Comparison of ENCODE assay signal across 1 cellular context in genomic region chr14:23321572-23322547, GRCh38.
TF ChIP-seq lines count a peak whose summit lies in the region.

No MANE protein-coding gene starts in this region.

TF ChIP-seq in K562, 482 proteins besides CTCF, POLR2A, EP300 and RAD21 (continued from another document and continues in another):
- no peak for TF ChIP-seq MBD1 (CRISPR knock-in tag; IDR thresholded peaks at IDR 0.05)
- TF ChIP-seq HDGF (IDR thresholded peaks at IDR 0.05) = no peak
- TF ChIP-seq CREM (IDR thresholded peaks at IDR 0.05; ENCODE audit: low read depth) = no peak
- no peak for TF ChIP-seq TAL1 (IDR thresholded peaks at IDR 0.05)
- TF ChIP-seq SMARCE1 (IDR thresholded peaks at IDR 0.05) = no peak; the same call in 1 of the 2 replicates
- TF ChIP-seq E2F5 (CRISPR knock-in tag; IDR thresholded peaks at IDR 0.05) = no peak
- TF ChIP-seq, protein P1, sequence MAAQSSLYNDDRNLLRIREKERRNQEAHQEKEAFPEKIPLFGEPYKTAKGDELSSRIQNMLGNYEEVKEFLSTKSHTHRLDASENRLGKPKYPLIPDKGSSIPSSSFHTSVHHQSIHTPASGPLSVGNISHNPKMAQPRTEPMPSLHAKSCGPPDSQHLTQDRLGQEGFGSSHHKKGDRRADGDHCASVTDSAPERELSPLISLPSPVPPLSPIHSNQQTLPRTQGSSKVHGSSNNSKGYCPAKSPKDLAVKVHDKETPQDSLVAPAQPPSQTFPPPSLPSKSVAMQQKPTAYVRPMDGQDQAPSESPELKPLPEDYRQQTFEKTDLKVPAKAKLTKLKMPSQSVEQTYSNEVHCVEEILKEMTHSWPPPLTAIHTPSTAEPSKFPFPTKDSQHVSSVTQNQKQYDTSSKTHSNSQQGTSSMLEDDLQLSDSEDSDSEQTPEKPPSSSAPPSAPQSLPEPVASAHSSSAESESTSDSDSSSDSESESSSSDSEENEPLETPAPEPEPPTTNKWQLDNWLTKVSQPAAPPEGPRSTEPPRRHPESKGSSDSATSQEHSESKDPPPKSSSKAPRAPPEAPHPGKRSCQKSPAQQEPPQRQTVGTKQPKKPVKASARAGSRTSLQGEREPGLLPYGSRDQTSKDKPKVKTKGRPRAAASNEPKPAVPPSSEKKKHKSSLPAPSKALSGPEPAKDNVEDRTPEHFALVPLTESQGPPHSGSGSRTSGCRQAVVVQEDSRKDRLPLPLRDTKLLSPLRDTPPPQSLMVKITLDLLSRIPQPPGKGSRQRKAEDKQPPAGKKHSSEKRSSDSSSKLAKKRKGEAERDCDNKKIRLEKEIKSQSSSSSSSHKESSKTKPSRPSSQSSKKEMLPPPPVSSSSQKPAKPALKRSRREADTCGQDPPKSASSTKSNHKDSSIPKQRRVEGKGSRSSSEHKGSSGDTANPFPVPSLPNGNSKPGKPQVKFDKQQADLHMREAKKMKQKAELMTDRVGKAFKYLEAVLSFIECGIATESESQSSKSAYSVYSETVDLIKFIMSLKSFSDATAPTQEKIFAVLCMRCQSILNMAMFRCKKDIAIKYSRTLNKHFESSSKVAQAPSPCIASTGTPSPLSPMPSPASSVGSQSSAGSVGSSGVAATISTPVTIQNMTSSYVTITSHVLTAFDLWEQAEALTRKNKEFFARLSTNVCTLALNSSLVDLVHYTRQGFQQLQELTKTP (IDR thresholded peaks at IDR 0.05; ENCODE audit: low read depth in 1 of 2, partially characterized antibody in 2 of 2) = peak in 1 of 2 experiments; percentile 16
- TF ChIP-seq, protein P2, sequence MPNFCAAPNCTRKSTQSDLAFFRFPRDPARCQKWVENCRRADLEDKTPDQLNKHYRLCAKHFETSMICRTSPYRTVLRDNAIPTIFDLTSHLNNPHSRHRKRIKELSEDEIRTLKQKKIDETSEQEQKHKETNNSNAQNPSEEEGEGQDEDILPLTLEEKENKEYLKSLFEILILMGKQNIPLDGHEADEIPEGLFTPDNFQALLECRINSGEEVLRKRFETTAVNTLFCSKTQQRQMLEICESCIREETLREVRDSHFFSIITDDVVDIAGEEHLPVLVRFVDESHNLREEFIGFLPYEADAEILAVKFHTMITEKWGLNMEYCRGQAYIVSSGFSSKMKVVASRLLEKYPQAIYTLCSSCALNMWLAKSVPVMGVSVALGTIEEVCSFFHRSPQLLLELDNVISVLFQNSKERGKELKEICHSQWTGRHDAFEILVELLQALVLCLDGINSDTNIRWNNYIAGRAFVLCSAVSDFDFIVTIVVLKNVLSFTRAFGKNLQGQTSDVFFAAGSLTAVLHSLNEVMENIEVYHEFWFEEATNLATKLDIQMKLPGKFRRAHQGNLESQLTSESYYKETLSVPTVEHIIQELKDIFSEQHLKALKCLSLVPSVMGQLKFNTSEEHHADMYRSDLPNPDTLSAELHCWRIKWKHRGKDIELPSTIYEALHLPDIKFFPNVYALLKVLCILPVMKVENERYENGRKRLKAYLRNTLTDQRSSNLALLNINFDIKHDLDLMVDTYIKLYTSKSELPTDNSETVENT (CRISPR knock-in tag; IDR thresholded peaks at IDR 0.05) = no peak
- TF ChIP-seq SMAD4 (CRISPR knock-in tag; conservative IDR thresholded peaks at IDR 0.05) = no peak
- no peak for TF ChIP-seq CREBBP (IDR thresholded peaks at IDR 0.05; ENCODE audit: low read depth, low read length)
- TF ChIP-seq YY1 (IDR thresholded peaks at IDR 0.05; ENCODE audit: borderline replicate concordance in 1 of 3, control insufficient read depth in 1 of 3, extremely low read depth in 1 of 3, insufficient read depth in 3 of 3, insufficient read length in 1 of 3, insufficient replicate concordance in 2 of 3, low read depth in 1 of 3, low read length in 2 of 3) = peak in 2 of 3 experiments; percentile 13 to 59
- TF ChIP-seq ZNF561 (CRISPR knock-in tag; conservative IDR thresholded peaks at IDR 0.05) = no peak
- TF ChIP-seq CHD1 (IDR thresholded peaks at IDR 0.05; ENCODE audit: low read length) = no peak
- no peak for TF ChIP-seq CSDE1 (IDR thresholded peaks at IDR 0.05)
- TF ChIP-seq GTF2E2 (tag; IDR thresholded peaks at IDR 0.05) = peak; percentile 90; the same call in 1 of the 2 replicates
- TF ChIP-seq ZNF174 (CRISPR knock-in tag; IDR thresholded peaks at IDR 0.05) = no peak
- TF ChIP-seq HMBOX1 (IDR thresholded peaks at IDR 0.05) = no peak
- no peak for TF ChIP-seq ESRRA (IDR thresholded peaks at IDR 0.05; ENCODE audit: borderline replicate concordance, low read depth)
- TF ChIP-seq PHF8 (IDR thresholded peaks at IDR 0.05; ENCODE audit: borderline replicate concordance, low read length) = peak; percentile 56; the same call in 1 of the 2 replicates
- TF ChIP-seq, protein P3, sequence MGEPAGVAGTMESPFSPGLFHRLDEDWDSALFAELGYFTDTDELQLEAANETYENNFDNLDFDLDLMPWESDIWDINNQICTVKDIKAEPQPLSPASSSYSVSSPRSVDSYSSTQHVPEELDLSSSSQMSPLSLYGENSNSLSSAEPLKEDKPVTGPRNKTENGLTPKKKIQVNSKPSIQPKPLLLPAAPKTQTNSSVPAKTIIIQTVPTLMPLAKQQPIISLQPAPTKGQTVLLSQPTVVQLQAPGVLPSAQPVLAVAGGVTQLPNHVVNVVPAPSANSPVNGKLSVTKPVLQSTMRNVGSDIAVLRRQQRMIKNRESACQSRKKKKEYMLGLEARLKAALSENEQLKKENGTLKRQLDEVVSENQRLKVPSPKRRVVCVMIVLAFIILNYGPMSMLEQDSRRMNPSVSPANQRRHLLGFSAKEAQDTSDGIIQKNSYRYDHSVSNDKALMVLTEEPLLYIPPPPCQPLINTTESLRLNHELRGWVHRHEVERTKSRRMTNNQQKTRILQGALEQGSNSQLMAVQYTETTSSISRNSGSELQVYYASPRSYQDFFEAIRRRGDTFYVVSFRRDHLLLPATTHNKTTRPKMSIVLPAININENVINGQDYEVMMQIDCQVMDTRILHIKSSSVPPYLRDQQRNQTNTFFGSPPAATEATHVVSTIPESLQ (CRISPR knock-in tag; IDR thresholded peaks at IDR 0.05) = no peak
- no peak for TF ChIP-seq SIRT6 (IDR thresholded peaks at IDR 0.05; ENCODE audit: low read depth, low read length)
- no peak for TF ChIP-seq E2F4 (CRISPR knock-in tag; IDR thresholded peaks at IDR 0.05; ENCODE audit: low read depth)
- no peak for TF ChIP-seq RB1 (IDR thresholded peaks at IDR 0.05; ENCODE audit: low read depth)
- no peak for TF ChIP-seq ZKSCAN8 (CRISPR knock-in tag; IDR thresholded peaks at IDR 0.05)
- no peak for TF ChIP-seq ZNF699 (CRISPR knock-in tag; IDR thresholded peaks at IDR 0.05; ENCODE audit: insufficient replicate concordance)
- TF ChIP-seq LARP7 (IDR thresholded peaks at IDR 0.05) = no peak
- TF ChIP-seq, protein P4, sequence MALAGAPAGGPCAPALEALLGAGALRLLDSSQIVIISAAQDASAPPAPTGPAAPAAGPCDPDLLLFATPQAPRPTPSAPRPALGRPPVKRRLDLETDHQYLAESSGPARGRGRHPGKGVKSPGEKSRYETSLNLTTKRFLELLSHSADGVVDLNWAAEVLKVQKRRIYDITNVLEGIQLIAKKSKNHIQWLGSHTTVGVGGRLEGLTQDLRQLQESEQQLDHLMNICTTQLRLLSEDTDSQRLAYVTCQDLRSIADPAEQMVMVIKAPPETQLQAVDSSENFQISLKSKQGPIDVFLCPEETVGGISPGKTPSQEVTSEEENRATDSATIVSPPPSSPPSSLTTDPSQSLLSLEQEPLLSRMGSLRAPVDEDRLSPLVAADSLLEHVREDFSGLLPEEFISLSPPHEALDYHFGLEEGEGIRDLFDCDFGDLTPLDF (CRISPR knock-in tag; IDR thresholded peaks at IDR 0.05) = no peak
- TF ChIP-seq, protein P5, sequence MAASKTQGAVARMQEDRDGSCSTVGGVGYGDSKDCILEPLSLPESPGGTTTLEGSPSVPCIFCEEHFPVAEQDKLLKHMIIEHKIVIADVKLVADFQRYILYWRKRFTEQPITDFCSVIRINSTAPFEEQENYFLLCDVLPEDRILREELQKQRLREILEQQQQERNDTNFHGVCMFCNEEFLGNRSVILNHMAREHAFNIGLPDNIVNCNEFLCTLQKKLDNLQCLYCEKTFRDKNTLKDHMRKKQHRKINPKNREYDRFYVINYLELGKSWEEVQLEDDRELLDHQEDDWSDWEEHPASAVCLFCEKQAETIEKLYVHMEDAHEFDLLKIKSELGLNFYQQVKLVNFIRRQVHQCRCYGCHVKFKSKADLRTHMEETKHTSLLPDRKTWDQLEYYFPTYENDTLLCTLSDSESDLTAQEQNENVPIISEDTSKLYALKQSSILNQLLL (CRISPR knock-in tag; IDR thresholded peaks at IDR 0.05; ENCODE audit: borderline replicate concordance) = no peak
- TF ChIP-seq ZNF165 (CRISPR knock-in tag; IDR thresholded peaks at IDR 0.05; ENCODE audit: borderline replicate concordance) = no peak
- TF ChIP-seq PCBP2 (IDR thresholded peaks at IDR 0.05; ENCODE audit: low read depth, low read length, poor library complexity, severe bottlenecking) = no peak
- no peak for TF ChIP-seq MED1 (CRISPR knock-in tag; IDR thresholded peaks at IDR 0.05; ENCODE audit: borderline replicate concordance)
- TF ChIP-seq, protein P6, sequence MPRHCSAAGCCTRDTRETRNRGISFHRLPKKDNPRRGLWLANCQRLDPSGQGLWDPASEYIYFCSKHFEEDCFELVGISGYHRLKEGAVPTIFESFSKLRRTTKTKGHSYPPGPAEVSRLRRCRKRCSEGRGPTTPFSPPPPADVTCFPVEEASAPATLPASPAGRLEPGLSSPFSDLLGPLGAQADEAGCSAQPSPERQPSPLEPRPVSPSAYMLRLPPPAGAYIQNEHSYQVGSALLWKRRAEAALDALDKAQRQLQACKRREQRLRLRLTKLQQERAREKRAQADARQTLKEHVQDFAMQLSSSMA (CRISPR knock-in tag; IDR thresholded peaks at IDR 0.05) = no peak
- no peak for TF ChIP-seq ARID3A (IDR thresholded peaks at IDR 0.05; ENCODE audit: borderline replicate concordance, low read depth, low read length)
- TF ChIP-seq SPI1 (IDR thresholded peaks at IDR 0.05; ENCODE audit: borderline replicate concordance, low read depth, low read length) = no peak
- no peak; a peak in 1 of 4 replicates for TF ChIP-seq NONO (IDR thresholded peaks at IDR 0.05; ENCODE audit: low read depth in 2 of 2, low read length in 1 of 2)
- TF ChIP-seq PHF20 (IDR thresholded peaks at IDR 0.05; ENCODE audit: partially characterized antibody) = no peak
- TF ChIP-seq CBFA2T3 (IDR thresholded peaks at IDR 0.05) = no peak
- TF ChIP-seq ZNF436 (CRISPR knock-in tag; IDR thresholded peaks at IDR 0.05) = no peak
- peak in 1 of 2 experiments; percentile 25; a peak in 1 of 4 replicates for TF ChIP-seq HDAC1 (IDR thresholded peaks at IDR 0.05)
- TF ChIP-seq CBX2 (IDR thresholded peaks at IDR 0.05; ENCODE audit: insufficient read depth, low read length, poor library complexity, severe bottlenecking) = no peak
- peak; percentile 63 for TF ChIP-seq NFRKB (IDR thresholded peaks at IDR 0.05; ENCODE audit: low read depth)
- TF ChIP-seq CCAR2 (IDR thresholded peaks at IDR 0.05; ENCODE audit: low read depth, low read length) = no peak
- TF ChIP-seq KHSRP (IDR thresholded peaks at IDR 0.05) = no peak
- TF ChIP-seq GTF2B (IDR thresholded peaks at IDR 0.05; ENCODE audit: extremely low read depth, insufficient read length) = no peak
- no peak for TF ChIP-seq ZEB2 (IDR thresholded peaks at IDR 0.05)
- TF ChIP-seq HMGN3 (IDR thresholded peaks at IDR 0.05; ENCODE audit: borderline replicate concordance, extremely low read depth, insufficient read length, low read depth, low read length) = no peak
